Comparison of ENCODE assay signal across 1 cellular context in the genomic region with DNA sequence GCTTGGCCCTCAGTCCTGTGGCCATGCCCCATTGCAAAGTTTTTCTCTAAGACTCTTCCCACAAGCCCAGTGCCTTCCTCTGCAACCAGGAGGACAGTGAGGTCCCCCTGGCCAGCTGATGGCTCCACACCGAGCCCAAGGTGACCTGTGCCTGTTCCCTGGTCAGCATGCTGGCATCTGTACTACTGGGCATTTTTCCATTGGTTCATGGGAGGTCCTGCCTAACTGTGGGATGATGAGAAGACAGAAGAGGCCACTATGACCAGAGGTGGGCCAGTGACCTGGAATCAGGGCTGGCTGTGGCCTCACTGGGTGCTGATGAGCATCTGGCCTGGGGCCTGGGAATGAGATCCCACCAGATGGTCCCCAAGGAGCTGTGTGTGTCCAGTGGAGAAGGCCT.
TF ChIP-seq lines count a peak whose summit lies in the region.

No MANE protein-coding gene starts in this region.

TF ChIP-seq in HEK293, 187 proteins besides CTCF, POLR2A, EP300 and RAD21 (continued from another document):
- TF ChIP-seq, protein P1, sequence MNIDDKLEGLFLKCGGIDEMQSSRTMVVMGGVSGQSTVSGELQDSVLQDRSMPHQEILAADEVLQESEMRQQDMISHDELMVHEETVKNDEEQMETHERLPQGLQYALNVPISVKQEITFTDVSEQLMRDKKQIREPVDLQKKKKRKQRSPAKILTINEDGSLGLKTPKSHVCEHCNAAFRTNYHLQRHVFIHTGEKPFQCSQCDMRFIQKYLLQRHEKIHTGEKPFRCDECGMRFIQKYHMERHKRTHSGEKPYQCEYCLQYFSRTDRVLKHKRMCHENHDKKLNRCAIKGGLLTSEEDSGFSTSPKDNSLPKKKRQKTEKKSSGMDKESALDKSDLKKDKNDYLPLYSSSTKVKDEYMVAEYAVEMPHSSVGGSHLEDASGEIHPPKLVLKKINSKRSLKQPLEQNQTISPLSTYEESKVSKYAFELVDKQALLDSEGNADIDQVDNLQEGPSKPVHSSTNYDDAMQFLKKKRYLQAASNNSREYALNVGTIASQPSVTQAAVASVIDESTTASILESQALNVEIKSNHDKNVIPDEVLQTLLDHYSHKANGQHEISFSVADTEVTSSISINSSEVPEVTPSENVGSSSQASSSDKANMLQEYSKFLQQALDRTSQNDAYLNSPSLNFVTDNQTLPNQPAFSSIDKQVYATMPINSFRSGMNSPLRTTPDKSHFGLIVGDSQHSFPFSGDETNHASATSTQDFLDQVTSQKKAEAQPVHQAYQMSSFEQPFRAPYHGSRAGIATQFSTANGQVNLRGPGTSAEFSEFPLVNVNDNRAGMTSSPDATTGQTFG (tag by site-specific recombination; IDR thresholded peaks at IDR 0.05; ENCODE audit: borderline replicate concordance): no peak
- TF ChIP-seq, protein P2, sequence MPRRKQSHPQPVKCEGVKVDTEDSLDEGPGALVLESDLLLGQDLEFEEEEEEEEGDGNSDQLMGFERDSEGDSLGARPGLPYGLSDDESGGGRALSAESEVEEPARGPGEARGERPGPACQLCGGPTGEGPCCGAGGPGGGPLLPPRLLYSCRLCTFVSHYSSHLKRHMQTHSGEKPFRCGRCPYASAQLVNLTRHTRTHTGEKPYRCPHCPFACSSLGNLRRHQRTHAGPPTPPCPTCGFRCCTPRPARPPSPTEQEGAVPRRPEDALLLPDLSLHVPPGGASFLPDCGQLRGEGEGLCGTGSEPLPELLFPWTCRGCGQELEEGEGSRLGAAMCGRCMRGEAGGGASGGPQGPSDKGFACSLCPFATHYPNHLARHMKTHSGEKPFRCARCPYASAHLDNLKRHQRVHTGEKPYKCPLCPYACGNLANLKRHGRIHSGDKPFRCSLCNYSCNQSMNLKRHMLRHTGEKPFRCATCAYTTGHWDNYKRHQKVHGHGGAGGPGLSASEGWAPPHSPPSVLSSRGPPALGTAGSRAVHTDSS (tag by site-specific recombination; IDR thresholded peaks at IDR 0.05): no peak
- TF ChIP-seq EGR2 (tag by site-specific recombination; IDR thresholded peaks at IDR 0.05; ENCODE audit: low read depth) (no peak), KLF7 (tag by site-specific recombination; IDR thresholded peaks at IDR 0.05; ENCODE audit: borderline replicate concordance) (no peak), ZNF174 (tag by site-specific recombination; IDR thresholded peaks at IDR 0.05) (no peak), ZNF169 (tag by site-specific recombination; IDR thresholded peaks at IDR 0.05) (no peak), ZNF2 (tag by site-specific recombination; IDR thresholded peaks at IDR 0.05) (no peak), GLIS1 (tag by site-specific recombination; IDR thresholded peaks at IDR 0.05) (no peak), SALL2 (tag by site-specific recombination; IDR thresholded peaks at IDR 0.05; ENCODE audit: borderline replicate concordance) (no peak), YY1 (tag by site-specific recombination; IDR thresholded peaks at IDR 0.05) (no peak), ZNF548 (tag by site-specific recombination; IDR thresholded peaks at IDR 0.05) (no peak), ZNF747 (tag by site-specific recombination; IDR thresholded peaks at IDR 0.05) (no peak)
